In genomic region chr5:142200387-142200786, GRCh38 we compare ENCODE assay signal across 23 cellular contexts.
"Had no signal": no experiment of that assay in that cellular context is flagged by ENCODE, and none has a peak within 500 bp of the region (broad histone marks: within the 10 kb centered on the region; RNA-seq: fewer than 3 reads in every experiment).

No MANE protein-coding gene starts in this region.

- H3K4me3 ChIP-seq: dorsolateral prefrontal cortex, gastroesophageal sphincter, heart left ventricle, hepatocyte, left ventricle myocardium inferior, lower lobe of right lung, psoas muscle, skin epidermis, spleen, testis, tibial artery had no signal

- H3K4me1 Mint-ChIP-seq: natural killer cell; stimulated activated memory B cell treated with anti-CD40 and anti-IgM and Interleukin-4, amounts not matched to agents 10 μg/mL and 1 μg/mL and 100 μg/mL, for 72 hours had no signal

- H3K27me3 ChIP-seq: dorsolateral prefrontal cortex, foreskin keratinocyte, gastroesophageal sphincter, heart left ventricle, hepatocyte, spleen, testis, tibial artery had no signal

- ATAC-seq: esophagus mucosa; foreskin keratinocyte; gastroesophageal sphincter; heart left ventricle; left cardiac atrium; lower lobe of right lung; natural killer cell; psoas muscle; right cardiac atrium; stimulated activated memory B cell treated with anti-CD40 and anti-IgM and Interleukin-4, amounts not matched to agents 10 μg/mL and 1 μg/mL and 100 μg/mL, for 72 hours; stimulated activated naive CD8-positive, alpha-beta T cell treated with anti-CD3 and anti-CD28 coated beads, Interleukin-15, Interleukin-2, amounts not matched to agents 100 U/mL and 50 U/mL, for 24 hours had no signal

- H3K9me3 ChIP-seq: gastroesophageal sphincter, heart left ventricle, left ventricle myocardium inferior, lower lobe of right lung, psoas muscle, spleen, testis, tibial artery had no signal

- H3K4me1 ChIP-seq: gastroesophageal sphincter, heart left ventricle, left ventricle myocardium inferior, lower lobe of right lung, psoas muscle, spleen, testis, tibial artery had no signal

- H3K27ac Mint-ChIP-seq: natural killer cell; stimulated activated memory B cell treated with anti-CD40 and anti-IgM and Interleukin-4, amounts not matched to agents 10 μg/mL and 1 μg/mL and 100 μg/mL, for 72 hours; type B pancreatic cell had no signal

- H3K9me3 Mint-ChIP-seq: natural killer cell; stimulated activated memory B cell treated with anti-CD40 and anti-IgM and Interleukin-4, amounts not matched to agents 10 μg/mL and 1 μg/mL and 100 μg/mL, for 72 hours; type B pancreatic cell had no signal

- H3K36me3 Mint-ChIP-seq: natural killer cell; stimulated activated memory B cell treated with anti-CD40 and anti-IgM and Interleukin-4, amounts not matched to agents 10 μg/mL and 1 μg/mL and 100 μg/mL, for 72 hours; type B pancreatic cell had no signal

- H3K36me3 ChIP-seq: gastroesophageal sphincter, heart left ventricle, left ventricle myocardium inferior, lower lobe of right lung, spleen, tibial artery had no signal

- H2AFZ ChIP-seq: hepatocyte had no signal

- H3K4me2 ChIP-seq: hepatocyte had no signal

- H3K27ac ChIP-seq: dorsolateral prefrontal cortex, foreskin keratinocyte, gastroesophageal sphincter, heart left ventricle, hepatocyte, left ventricle myocardium inferior, lower lobe of right lung, psoas muscle, skin epidermis, spleen, testis, tibial artery had no signal

- FAIRE-seq: colon had no signal

- H3K79me2 ChIP-seq: hepatocyte had no signal

- DNase-seq: dorsolateral prefrontal cortex; effector CD4-positive, alpha-beta T cell; foreskin keratinocyte; heart left ventricle; left cardiac atrium; left ventricle myocardium inferior; lower lobe of right lung; natural killer cell; psoas muscle; right cardiac atrium; spleen; stimulated activated CD4-positive, alpha-beta T cell treated with anti-CD3 and anti-CD28 coated beads, Interleukin-4, amount 100 ng/mL, for 4 hours; stimulated activated naive CD8-positive, alpha-beta T cell treated with anti-CD3 and anti-CD28 coated beads, Interleukin-15, Interleukin-2, amounts not matched to agents 100 U/mL and 50 U/mL, for 24 hours; substantia nigra; testis; tibial artery had no signal

- H3K4me3 Mint-ChIP-seq: natural killer cell; stimulated activated memory B cell treated with anti-CD40 and anti-IgM and Interleukin-4, amounts not matched to agents 10 μg/mL and 1 μg/mL and 100 μg/mL, for 72 hours; type B pancreatic cell had no signal
